ENCODE assay signal across 8 cellular contexts in the genomic region with DNA sequence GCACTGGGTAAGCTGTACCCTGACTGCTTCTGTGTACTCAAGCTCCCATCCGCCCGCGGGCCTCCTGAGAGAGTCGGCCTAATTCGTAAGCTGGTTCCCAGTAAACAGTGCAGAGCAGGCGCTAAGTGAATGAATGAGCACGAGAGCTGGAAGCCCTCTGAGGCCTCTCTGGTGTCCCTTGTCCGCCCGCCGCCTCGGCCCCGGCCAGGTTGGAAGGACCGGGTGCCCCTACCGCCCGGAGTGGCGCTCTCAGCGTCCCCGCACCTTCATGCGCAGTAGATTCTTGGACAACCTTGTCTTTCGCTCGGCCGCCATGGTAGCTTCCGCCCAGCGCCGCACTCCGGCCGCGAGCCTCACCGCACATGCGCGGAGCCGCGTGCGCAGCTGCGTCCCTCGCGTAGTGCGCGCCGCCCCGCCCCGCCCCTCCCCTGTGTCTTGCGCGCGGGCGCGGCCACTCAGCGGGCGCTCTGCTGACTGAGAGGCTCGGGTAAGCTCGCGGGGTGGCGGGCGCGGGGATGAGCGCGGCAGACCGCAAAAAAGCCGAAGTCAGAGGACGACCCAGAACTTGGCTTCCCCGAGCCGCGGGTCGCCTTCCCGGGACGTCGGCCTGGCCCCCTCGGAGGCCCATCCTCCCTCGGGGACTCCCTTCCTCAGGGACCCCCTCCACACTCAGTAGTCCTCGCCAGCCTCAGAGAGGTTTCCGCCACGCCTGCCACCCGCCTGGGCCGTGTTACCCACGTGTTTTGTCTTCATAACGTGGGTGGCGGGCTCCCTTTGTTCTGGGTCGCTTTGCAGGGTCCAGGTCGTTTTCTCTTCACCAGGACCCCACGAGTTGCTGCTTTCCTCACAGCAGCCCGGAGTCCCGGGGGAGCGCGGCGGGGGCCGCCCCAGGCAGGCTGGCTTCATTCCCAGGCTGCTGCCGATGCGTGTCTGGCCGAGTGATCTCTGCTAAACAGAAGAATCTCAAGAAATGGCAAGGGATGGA.
DNase-seq lines count a peak whose midpoint lies in the region; TF ChIP-seq lines count a peak whose summit lies in the region.

TSS of gene MPHOSPH6 (minus strand) at position 364 of the 985 bp plus-strand sequence. CDS start at position 315, 49 bp downstream.

- peaks cover 23% of the 10 kb centered on the region for H3K4me1 Mint-ChIP-seq in activated naive CD4-positive, alpha-beta T cell treated with anti-CD3 and anti-CD28 coated beads, Interleukin-2, amount 10 ng/mL, durations not matched to agents 7 days and 5 days

- H3K4me3 Mint-ChIP-seq in activated naive CD4-positive, alpha-beta T cell treated with anti-CD3 and anti-CD28 coated beads, Interleukin-2, amount 10 ng/mL, durations not matched to agents 7 days and 5 days, result peak within 1 kb of the TSS; percentile 91

- in situ Hi-C loops in HAP-1 (cut with MboI; ENCODE audit: low sequenced_read_pairs), result no loop called here

- peaks cover 13% of the 10 kb centered on the region for H3K79me2 ChIP-seq in MM.1S (ENCODE audit: low read length)

- TF ChIP-seq CTCF in MM.1S (IDR thresholded peaks at IDR 0.05; ENCODE audit: low read length), result no peak

- no peaks in the 10 kb centered on the region for H3K9me2 ChIP-seq in MM.1S (replicated peaks; ENCODE audit: insufficient read depth, low read length)

- H3F3A ChIP-seq in MM.1S (ENCODE audit: insufficient read depth, low read length), result no peaks in the 10 kb centered on the region

- peaks cover 11% of the 10 kb centered on the region for H3K9me3 Mint-ChIP-seq in activated naive CD4-positive, alpha-beta T cell treated with anti-CD3 and anti-CD28 coated beads, Interleukin-2, amount 10 ng/mL, durations not matched to agents 7 days and 5 days

- peaks cover 6% of the 10 kb centered on the region; the same call in 1 of the 2 replicates for H3K27me3 ChIP-seq in HAP-1 (ENCODE audit: low read depth)
- H3K27me3 ChIP-seq in MM.1S (replicated peaks; ENCODE audit: insufficient read depth, low read length), result peaks cover 6% of the 10 kb centered on the region; the same call in 1 of the 2 replicates

- peaks cover 43% of the 10 kb centered on the region for H3K27me3 Mint-ChIP-seq in activated naive CD4-positive, alpha-beta T cell treated with anti-CD3 and anti-CD28 coated beads, Interleukin-2, amount 10 ng/mL, durations not matched to agents 7 days and 5 days

- H3K36me3 ChIP-seq in HAP-1 (replicated peaks), result peaks cover 14% of the 10 kb centered on the region
- no peaks in the 10 kb centered on the region for H3K36me3 ChIP-seq in MM.1S (replicated peaks; ENCODE audit: insufficient read depth, low read length)
- peaks cover 35% of the 10 kb centered on the region for H3K36me3 ChIP-seq in SK-N-MC (ENCODE audit: insufficient read depth, low read length)

- H3K9me3 ChIP-seq in HAP-1 (peaks cover 5% of the 10 kb centered on the region), MM.1S (replicated peaks; ENCODE audit: insufficient read depth, low read length) (no peaks in the 10 kb centered on the region), SK-N-MC (ENCODE audit: low read depth, low read length) (no peaks in the 10 kb centered on the region)

- peaks cover 36% of the 10 kb centered on the region for H3K36me3 Mint-ChIP-seq in activated naive CD4-positive, alpha-beta T cell treated with anti-CD3 and anti-CD28 coated beads, Interleukin-2, amount 10 ng/mL, durations not matched to agents 7 days and 5 days

- H3K4me3 ChIP-seq in HAP-1, result peak within 1 kb of the TSS; percentile 94
- H3K4me3 ChIP-seq in MM.1S (ENCODE audit: low read length), result peak within 1 kb of the TSS; percentile 71
- H3K4me3 ChIP-seq in SK-N-MC, result peak within 1 kb of the TSS; percentile 86

- peak within 1 kb of the TSS; percentile 67 for H2AFZ ChIP-seq in MM.1S (ENCODE audit: low read length)

- H3K27ac Mint-ChIP-seq in activated naive CD4-positive, alpha-beta T cell treated with anti-CD3 and anti-CD28 coated beads, Interleukin-2, amount 10 ng/mL, durations not matched to agents 7 days and 5 days, result peak within 1 kb of the TSS; percentile 94

- H4K20me1 ChIP-seq in MM.1S (ENCODE audit: insufficient read depth, low read length), result no peaks in the 10 kb centered on the region

- H3K4me1 ChIP-seq in HAP-1 (no peaks in the 10 kb centered on the region; the same call in 1 of the 2 replicates), MM.1S (ENCODE audit: low read length) (no peaks in the 10 kb centered on the region)

- peak; percentile 71 for DNase-seq in GDM1 (lab: John Stamatoyannopoulos, UW)
- peak; percentile 79 to 91 for DNase-seq in HAP-1 (ENCODE audit: low spot score in 2 of 2)
- DNase-seq in MM.1S, result peak; percentile 88
- no peak for DNase-seq in SK-N-MC (ENCODE audit: low read depth, low spot score)
- DNase-seq in activated naive CD4-positive, alpha-beta T cell treated with anti-CD3 and anti-CD28 coated beads, Interleukin-2, amount 10 ng/mL, durations not matched to agents 7 days and 5 days, result peak; percentile 93
- DNase-seq in germinal center (ENCODE audit: low spot score), result peak; percentile 93
- peak in 55 of 56 donors; percentile 46 to 93 (median 81) for DNase-seq in nucleus accumbens (lab: John Stamatoyannopoulos, UW)
- DNase-seq in superior temporal gyrus (ENCODE audit: extremely low spot score), result peak; percentile 85

- H3K4me2 ChIP-seq in MM.1S (ENCODE audit: low read depth, low read length), result peak within 1 kb of the TSS; percentile 92

- CTCF ChIA-PET in activated naive CD4-positive, alpha-beta T cell treated with anti-CD3 and anti-CD28 coated beads, Interleukin-2, amount 10 ng/mL, durations not matched to agents 7 days and 5 days (lab: Charles Lee), result interaction anchor here (1.0 to 1.5 kb wide), 4 partner anchors 25 to 229 kb away, joined by 3 to 4 read pairs (median 4); no protein-coding TSS in a partner anchor

- H3K27ac ChIP-seq in MM.1S (ENCODE audit: low read length) (peak within 1 kb of the TSS; percentile 27; the same call in 1 of the 2 replicates), SK-N-MC (peak within 1 kb of the TSS; percentile 85)

- H3K9ac ChIP-seq in MM.1S (ENCODE audit: low read length) (peak within 1 kb of the TSS; percentile 73), SK-N-MC (ENCODE audit: insufficient read length) (peak within 1 kb of the TSS; percentile 90)
